Comparison of ENCODE assay signal across 24 cellular contexts in the genomic region with DNA sequence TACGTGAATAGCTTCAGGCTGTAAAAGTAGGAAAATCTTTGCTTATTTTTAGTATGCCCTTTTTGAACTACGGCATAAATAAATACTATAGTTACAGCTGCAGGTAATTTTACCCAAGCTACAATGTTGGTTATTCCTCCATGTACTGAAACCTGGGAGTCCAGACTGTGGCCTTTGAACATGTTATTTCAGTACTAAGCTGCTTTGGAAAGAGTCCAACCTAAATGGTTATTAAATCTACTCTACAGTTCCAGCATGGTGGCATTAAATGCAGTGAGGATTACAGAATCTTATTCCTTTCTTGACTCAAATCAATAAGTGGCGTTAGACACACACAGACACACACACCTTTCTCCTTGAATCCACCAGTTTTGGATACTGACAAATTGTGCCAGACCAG.
"Had no signal": no experiment of that assay in that cellular context is flagged by ENCODE, and none has a peak within 500 bp of the region (broad histone marks: within the 10 kb centered on the region; RNA-seq: fewer than 3 reads in every experiment).

No MANE protein-coding gene starts in this region.

- H3K4me3 ChIP-seq: colonic mucosa, esophagus muscularis mucosa, left lung, mucosa of descending colon, pancreas, right lobe of liver, smooth muscle cell, suprapubic skin, transverse colon, upper lobe of right lung, uterus had no signal

- DNase-seq: colonic mucosa; effector memory CD4-positive, alpha-beta T cell; foreskin melanocyte; hypothalamus; immature natural killer cell; left lung; mesenchymal stem cell; mucosa of descending colon; naive B cell; pancreas; right lobe of liver; stimulated activated CD4-positive, alpha-beta T cell treated with anti-CD3 and anti-CD28 coated beads, Interleukin-12 subunit alpha, Interleukin-12 subunit beta, amount 100 ng/mL, for 4 hours; stimulated activated CD4-positive, alpha-beta T cell treated with anti-CD3 and anti-CD28 coated beads, Interleukin-1b, Interleukin-23, amount 100 ng/mL, for 48 hours; stimulated activated CD4-positive, alpha-beta T cell treated with anti-CD3 and anti-CD28 coated beads, Interleukin-4, amount 100 ng/mL, for 1 hour; stimulated activated CD8-positive, alpha-beta memory T cell treated with anti-CD3 and anti-CD28 coated beads, Interleukin-4, amount 100 ng/mL, for 48 hours; stimulated activated naive CD4-positive, alpha-beta T cell; stimulated activated naive CD8-positive, alpha-beta T cell treated with anti-CD3 and anti-CD28 coated beads, Interleukin-15, amount 100 ng/mL, for 72 hours; transverse colon; upper lobe of right lung; uterus had no signal

- ATAC-seq: left lung; mucosa of descending colon; natural killer cell treated with Interleukin-12 subunit alpha and Interleukin-12 subunit beta and Interleukin-15 and Interleukin-18, amount 100 ng/mL, for 72 hours; pancreas; right lobe of liver; stimulated activated naive CD8-positive, alpha-beta T cell treated with anti-CD3 and anti-CD28 coated beads, Interleukin-15, amount 100 ng/mL, for 72 hours; upper lobe of right lung had no signal
